1 cellular context compared by ENCODE assay signal in genomic region chr15:62413147-62413546, GRCh38.
TF ChIP-seq lines count a peak whose summit lies in the region.

No MANE protein-coding gene starts in this region.

TF ChIP-seq in WTC11, 78 proteins besides CTCF, POLR2A, EP300 and RAD21 (continued from another document):
- TF ChIP-seq AFF4 (CRISPR knock-in tag; IDR thresholded peaks at IDR 0.05; ENCODE audit: borderline replicate concordance) (no peak), ZBTB43 (CRISPR knock-in tag; IDR thresholded peaks at IDR 0.05) (no peak), MLX (CRISPR knock-in tag; IDR thresholded peaks at IDR 0.05) (no peak), PREB (CRISPR knock-in tag; IDR thresholded peaks at IDR 0.05; ENCODE audit: borderline replicate concordance) (no peak), ZNF396 (CRISPR knock-in tag; IDR thresholded peaks at IDR 0.05; ENCODE audit: borderline replicate concordance) (no peak)
- TF ChIP-seq, protein P1, sequence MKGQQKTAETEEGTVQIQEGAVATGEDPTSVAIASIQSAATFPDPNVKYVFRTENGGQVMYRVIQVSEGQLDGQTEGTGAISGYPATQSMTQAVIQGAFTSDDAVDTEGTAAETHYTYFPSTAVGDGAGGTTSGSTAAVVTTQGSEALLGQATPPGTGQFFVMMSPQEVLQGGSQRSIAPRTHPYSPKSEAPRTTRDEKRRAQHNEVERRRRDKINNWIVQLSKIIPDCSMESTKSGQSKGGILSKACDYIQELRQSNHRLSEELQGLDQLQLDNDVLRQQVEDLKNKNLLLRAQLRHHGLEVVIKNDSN (CRISPR knock-in tag; IDR thresholded peaks at IDR 0.05) = no peak
